Comparison of ENCODE assay signal across 4 cellular contexts in genomic region chr12:16057351-16057751, GRCh38.
A peak's percentile ranks its signal among the peaks of the same experiment; 100 is the strongest.
DNase-seq lines count a peak whose midpoint lies in the region; ATAC-seq, FAIRE-seq and TF ChIP-seq lines count a peak whose summit lies in the region.
"Not testable (repeated sequence)": the region's sequence is repeated elsewhere in the genome, so short reads cannot be mapped to it uniquely, and the experiment has no call there.

No MANE protein-coding gene starts in this region.

- not testable (repeated sequence) for H3K9ac ChIP-seq in HUES6 (ENCODE audit: low read length); kidney (ENCODE audit: low read length in 2 of 2)

- not testable (repeated sequence) for FAIRE-seq in kidney (lab: Jason Lieb, UNC)

- not testable (repeated sequence) for H3K36me3 ChIP-seq in HUES6 (ENCODE audit: control insufficient read depth, insufficient read depth, low read length); kidney (ENCODE audit: control insufficient read depth in 1 of 2, insufficient read depth in 2 of 2, low read length in 2 of 2)

- ATAC-seq in Right ventricle myocardium inferior, result not testable (repeated sequence)

- not testable (repeated sequence) for H3K36me3 Mint-ChIP-seq in chondrocyte (ENCODE audit: low read depth)

- H3K27me3 Mint-ChIP-seq in chondrocyte (ENCODE audit: low read depth), result not testable (repeated sequence)

- not testable (repeated sequence) for H3K4me1 ChIP-seq in HUES6 (ENCODE audit: control insufficient read depth, insufficient read depth, low read length); kidney (ENCODE audit: control insufficient read depth in 1 of 2, insufficient read depth in 1 of 2, low read depth in 1 of 2, low read length in 2 of 2)

- intact Hi-C loops in Right ventricle myocardium inferior (cut with DNase I); kidney (cut with DNase I): not testable (repeated sequence)

- H3K4me3 ChIP-seq in HUES6 (ENCODE audit: low read depth, low read length), result 0 out of 2 replicates have a peak overlapping the region, but pooled peaks have one; percentile 16
- not testable (repeated sequence) for H3K4me3 ChIP-seq in kidney (ENCODE audit: low read length in 2 of 2)

- peaks cover 27% of the 10 kb centered on the region for H3K9me3 Mint-ChIP-seq in chondrocyte (ENCODE audit: low read depth)

- DNase-seq in chondrocyte (ENCODE audit: low spot score), result peak; percentile 87
- peak; percentile 49 for DNase-seq in Right ventricle myocardium inferior (ENCODE audit: missing footprints)
- peak; percentile 68 for DNase-seq in kidney

- H3K9me3 ChIP-seq in HUES6 (ENCODE audit: control insufficient read depth, insufficient read depth, low read depth, low read length); kidney (ENCODE audit: control insufficient read depth in 1 of 2, low read length in 2 of 2): not testable (repeated sequence)

- not testable (repeated sequence) for H3K27me3 ChIP-seq in HUES6 (ENCODE audit: control insufficient read depth, insufficient read depth, low read length)

- TF ChIP-seq CTCF in chondrocyte (IDR thresholded peaks at IDR 0.05); kidney (IDR thresholded peaks at IDR 0.05; ENCODE audit: borderline replicate concordance, extremely low read depth, insufficient read depth): not testable (repeated sequence)

- not testable (repeated sequence) for H3K4me3 Mint-ChIP-seq in chondrocyte (ENCODE audit: unreplicated experiment)

- not testable (repeated sequence) for H3K27ac Mint-ChIP-seq in chondrocyte (ENCODE audit: unreplicated experiment)

- not testable (repeated sequence) for H3K27ac ChIP-seq in HUES6 (ENCODE audit: low read depth, low read length); kidney (ENCODE audit: low read depth in 2 of 2, low read length in 2 of 2)

- H3K4me1 Mint-ChIP-seq in chondrocyte (ENCODE audit: low read depth), result not testable (repeated sequence)
